Comparison of ENCODE assay signal across 30 cellular contexts in genomic region chr21:36427502-36427901, GRCh38. TPM values are rescaled to one million over a fixed set of nuclear protein-coding genes. Genes with fewer than 3 reads are reported as not detected.
"Had no signal": no experiment of that assay in that cellular context is flagged by ENCODE, and none has a peak within 500 bp of the region (broad histone marks: within the 10 kb centered on the region; RNA-seq: fewer than 3 reads in every experiment).

No MANE protein-coding gene starts in this region.

- H3K27ac ChIP-seq: hepatocyte, left ventricle myocardium inferior, neural progenitor cell, neutrophil, parathyroid adenoma, right atrium auricular region, skin epidermis, stomach, testis, thyroid gland, transverse colon, upper lobe of right lung had no signal

- H3K9me3 ChIP-seq: left ventricle myocardium inferior, mucosa of descending colon, neutrophil, right atrium auricular region, stomach, testis, thyroid gland, transverse colon, upper lobe of right lung had no signal

- H3K4me1 ChIP-seq: parathyroid adenoma had no signal

- H3K4me2 ChIP-seq: hepatocyte, neural progenitor cell had no signal

- H3K4me3 ChIP-seq: hepatocyte, left ventricle myocardium inferior, lung, mucosa of descending colon, neural progenitor cell, right atrium auricular region, skin epidermis, stomach, testis, thyroid gland, transverse colon, upper lobe of right lung had no signal

- FAIRE-seq: urothelium cell line had no signal

- H3K36me3 ChIP-seq: left ventricle myocardium inferior, neural progenitor cell, neutrophil, right atrium auricular region, stomach, thyroid gland, transverse colon, upper lobe of right lung had no signal

- DNase-seq: islet precursor cell; left ventricle myocardium inferior; midbrain; mucosa of descending colon; naive thymus-derived CD4-positive, alpha-beta T cell; nephron progenitor cell; occipital lobe; stimulated activated CD4-positive, alpha-beta T cell treated with anti-CD3 and anti-CD28 coated beads, Interleukin-12 subunit alpha, Interleukin-12 subunit beta, amount 100 ng/mL, for 4 hours; stimulated activated CD4-positive, alpha-beta T cell treated with anti-CD3 and anti-CD28 coated beads, Interleukin-15, amount 100 ng/mL, for 24 hours; stimulated activated CD4-positive, alpha-beta T cell treated with anti-CD3 and anti-CD28 coated beads, Interleukin-2, amount 100 ng/mL, for 24 hours; stimulated activated CD4-positive, alpha-beta T cell treated with anti-CD3 and anti-CD28 coated beads, Interleukin-4, amount 100 ng/mL, for 1 hour; stimulated activated naive B cell treated with anti-CD40 and anti-IgM and Interleukin-4, amounts not matched to agents 10 μg/mL and 1 μg/mL and 100 μg/mL, for 72 hours; stimulated activated naive CD8-positive, alpha-beta T cell treated with anti-CD3 and anti-CD28 coated beads, Interleukin-15, Interleukin-2, amounts not matched to agents 100 U/mL and 50 U/mL, for 24 hours; stomach; testis; thyroid gland; transverse colon; upper lobe of right lung had no signal

- ATAC-seq: mucosa of descending colon; naive thymus-derived CD4-positive, alpha-beta T cell; sciatic nerve; stimulated activated naive B cell treated with anti-CD40 and anti-IgM and Interleukin-4, amounts not matched to agents 10 μg/mL and 1 μg/mL and 100 μg/mL, for 72 hours; stimulated activated naive CD8-positive, alpha-beta T cell treated with anti-CD3 and anti-CD28 coated beads, Interleukin-15, Interleukin-2, amounts not matched to agents 100 U/mL and 50 U/mL, for 24 hours; upper lobe of right lung had no signal

- H3K27me3 ChIP-seq: hepatocyte, neural progenitor cell, right atrium auricular region, stomach, testis, thyroid gland, transverse colon, upper lobe of right lung had no signal

- H3K9ac ChIP-seq: neural progenitor cell, parathyroid adenoma had no signal

- H3K79me2 ChIP-seq: hepatocyte, parathyroid adenoma had no signal

- H2AFZ ChIP-seq: hepatocyte, neural progenitor cell, parathyroid adenoma had no signal

RNA-seq across cellular contexts. Expression of gene CLDN14, which starts 52.4 kb away (rescaled TPM):
- total RNA-seq: left ventricle myocardium inferior; mesenteric fat pad; naive thymus-derived CD4-positive, alpha-beta T cell; occipital lobe; osteocyte; progenitor cell of endocrine pancreas; right atrium auricular region; stomach; thyroid gland; transverse colon; upper lobe of right lung had no signal
- polyA plus RNA-seq: naive thymus-derived CD4-positive, alpha-beta T cell had no signal
